Comparison of ENCODE assay signal across 23 cellular contexts in genomic region chr19:50495020-50495531, GRCh38. TPM values are rescaled to one million over a fixed set of nuclear protein-coding genes. Genes with fewer than 3 reads are reported as not detected.
A peak's percentile ranks its signal among the peaks of the same experiment; 100 is the strongest.
DNase-seq lines count a peak whose midpoint lies in the region; ATAC-seq and TF ChIP-seq lines count a peak whose summit lies in the region.
"Had no signal": no experiment of that assay in that cellular context is flagged by ENCODE, and none has a peak within 500 bp of the region (broad histone marks: within the 10 kb centered on the region; RNA-seq: fewer than 3 reads in every experiment).

No MANE protein-coding gene starts in this region.

- H3K9ac ChIP-seq in GM23248: no peak overlapping the region

- H3K4me3 ChIP-seq in left ventricle myocardium inferior: no peak overlapping the region
- H3K4me3 ChIP-seq in right atrium auricular region: no peak overlapping the region
- H3K4me3 ChIP-seq in GM23248: no peak overlapping the region
- H3K4me3 ChIP-seq: A549, SJSA1 had no signal

- TF ChIP-seq CTCF in left ventricle myocardium inferior (IDR thresholded peaks at IDR 0.05; ENCODE audit: borderline replicate concordance) (no peak), right atrium auricular region (IDR thresholded peaks at IDR 0.05) (no peak), progenitor cell of endocrine pancreas (IDR thresholded peaks at IDR 0.05; ENCODE audit: unreplicated experiment) (no peak)

- no peaks in the 10 kb centered on the region for H3K36me3 Mint-ChIP-seq in effector memory CD8-positive, alpha-beta T cell (ENCODE audit: insufficient read depth)
- peaks cover 2% of the 10 kb centered on the region for H3K36me3 Mint-ChIP-seq in progenitor cell of endocrine pancreas (ENCODE audit: insufficient read depth)

- no peaks in the 10 kb centered on the region for H3K9me3 Mint-ChIP-seq in effector memory CD8-positive, alpha-beta T cell
- H3K9me3 Mint-ChIP-seq in progenitor cell of endocrine pancreas (ENCODE audit: low read depth): no peaks in the 10 kb centered on the region
- H3K9me3 Mint-ChIP-seq: IgD-negative memory B cell had no signal

- H3K27ac Mint-ChIP-seq in effector memory CD8-positive, alpha-beta T cell: peak overlapping the region; percentile 10 to 46
- H3K27ac Mint-ChIP-seq in progenitor cell of endocrine pancreas: peak overlapping the region; percentile 40
- H3K27ac Mint-ChIP-seq: IgD-negative memory B cell had no signal

- no peak overlapping the region for H2AFZ ChIP-seq in GM23248

- H3K27ac ChIP-seq in left ventricle myocardium inferior (replicated peaks) (peak overlapping the region; percentile 5), right atrium auricular region (no peak overlapping the region), GM23248 (no peak overlapping the region)
- H3K27ac ChIP-seq: A549, SJSA1 had no signal

- no peak for ATAC-seq in effector memory CD8-positive, alpha-beta T cell (replicated peaks)
- ATAC-seq: A549 had no signal

- 60 to 73% methylated on average over 5 of the region's 5 CpGs for WGBS in GM23248 (ENCODE audit: low coverage in 1 of 2, low lambda C conversion rate in 2 of 2, missing lambda C conversion rate in 2 of 2), 2 experiments

- DNase-seq in left ventricle myocardium inferior (no peak), right atrium auricular region (ENCODE audit: low spot score) (no peak), progenitor cell of endocrine pancreas (ENCODE audit: low spot score, unreplicated experiment) (no peak), Ammon's horn (ENCODE audit: low spot score) (no peak), GM23248 (no peak)
- DNase-seq in effector memory CD8-positive, alpha-beta T cell: no peak
- DNase-seq in stimulated activated CD4-positive, alpha-beta T cell treated with anti-CD3 and anti-CD28 coated beads, Interleukin-15, amount 100 ng/mL, for 24 hours: no peak
- DNase-seq: BE2C, EL, GF-D8, Karpas-422, MV-4-11, NCI-H1105 treated with DMSO at 0.1 percent for 48 hours, NCI-H2029 treated with DMSO at 0.1 percent for 48 hours, NCI-H345, NCI-H524, NCI-H82, OCI-M1 had no signal

- no peaks in the 10 kb centered on the region for H3K79me2 ChIP-seq in GM23248 (ENCODE audit: insufficient read depth)

- in situ Hi-C loops in GM23248 (cut with MboI): no loop called here

- no peaks in the 10 kb centered on the region for H3K36me3 ChIP-seq in left ventricle myocardium inferior
- no peaks in the 10 kb centered on the region for H3K36me3 ChIP-seq in right atrium auricular region
- no peaks in the 10 kb centered on the region for H3K36me3 ChIP-seq in GM23248 (ENCODE audit: low read depth)
- H3K36me3 ChIP-seq: BE2C, SJSA1 had no signal

- H3K9me2 ChIP-seq in GM23248 (ENCODE audit: insufficient read depth): no peaks in the 10 kb centered on the region

- H3K27me3 Mint-ChIP-seq in effector memory CD8-positive, alpha-beta T cell: no peaks in the 10 kb centered on the region
- peaks cover 48% of the 10 kb centered on the region for H3K27me3 Mint-ChIP-seq in progenitor cell of endocrine pancreas
- H3K27me3 Mint-ChIP-seq: IgD-negative memory B cell had no signal

- no peaks in the 10 kb centered on the region for H4K20me1 ChIP-seq in GM23248 (ENCODE audit: insufficient read depth)

- H3K27me3 ChIP-seq in left ventricle myocardium inferior (ENCODE audit: low read depth): no peaks in the 10 kb centered on the region
- H3K27me3 ChIP-seq in right atrium auricular region: no peaks in the 10 kb centered on the region
- H3K27me3 ChIP-seq in GM23248 (replicated peaks; ENCODE audit: insufficient read depth): peaks cover 11% of the 10 kb centered on the region

- H3K4me1 Mint-ChIP-seq in effector memory CD8-positive, alpha-beta T cell (ENCODE audit: low read depth in 2 of 2): peaks cover 15 to 20% of the 10 kb centered on the region in 2 donors
- peaks cover 9% of the 10 kb centered on the region for H3K4me1 Mint-ChIP-seq in progenitor cell of endocrine pancreas (ENCODE audit: low read depth)

- H3F3A ChIP-seq in GM23248 (ENCODE audit: insufficient read depth): no peaks in the 10 kb centered on the region

- H3K4me1 ChIP-seq in left ventricle myocardium inferior (peaks cover 20% of the 10 kb centered on the region), right atrium auricular region (peaks cover 0 to 18% of the 10 kb centered on the region in 2 donors), GM23248 (ENCODE audit: insufficient read depth) (no peaks in the 10 kb centered on the region)
- H3K4me1 ChIP-seq: SJSA1 had no signal

- H3K9me3 ChIP-seq in left ventricle myocardium inferior (replicated peaks) (peaks cover 5% of the 10 kb centered on the region), right atrium auricular region (no peaks in the 10 kb centered on the region), GM23248 (ENCODE audit: low read depth) (no peaks in the 10 kb centered on the region)
- H3K9me3 ChIP-seq: A549, BE2C, SJSA1 had no signal

- H3K4me2 ChIP-seq in GM23248 (ENCODE audit: unreplicated experiment): no peak overlapping the region
- H3K4me2 ChIP-seq: A549 had no signal

- H3K4me3 Mint-ChIP-seq in effector memory CD8-positive, alpha-beta T cell: no peak overlapping the region
- no peak overlapping the region for H3K4me3 Mint-ChIP-seq in progenitor cell of endocrine pancreas (ENCODE audit: low read depth)

- intact Hi-C loops in left ventricle myocardium inferior (cut with micrococcal nuclease): no loop called here

RNA-seq across cellular contexts. Expression of gene JOSD2, which starts 15.9 kb away (rescaled TPM):
- total RNA-seq in left ventricle myocardium inferior (28.6 TPM), right atrium auricular region (10 to 100 TPM; 26.6 to 38.2 TPM), progenitor cell of endocrine pancreas (12.1 and 13.1 TPM in 2 replicates)
- 50.7 and 55.2 TPM in 2 replicates for total RNA-seq in GM23248 (2014; rRNA removed; shearing (Covaris generic))
- polyA plus RNA-seq in GM23248 (2016; fragmentation: Nextera tagmentation; extraction: Ambion mirVana): 98.5 and 108 TPM in 2 replicates

RNA-seq across cellular contexts. Expression of gene GARIN5A, which starts 18.4 kb away (rescaled TPM):
- total RNA-seq in left ventricle myocardium inferior (1.3 TPM), right atrium auricular region (1 to 10 TPM; 1.4 to 2.3 TPM), progenitor cell of endocrine pancreas (11.6 and 12.0 TPM in 2 replicates)
- not detected in 2 replicates for total RNA-seq in GM23248 (2014; rRNA removed; shearing (Covaris generic))
- 0.20 and 0.27 TPM in 2 replicates for polyA plus RNA-seq in GM23248 (2016; fragmentation: Nextera tagmentation; extraction: Ambion mirVana)
- total RNA-seq: SJSA1 had no signal

RNA-seq across cellular contexts. Expression of gene ASPDH, which starts 18.6 kb away (rescaled TPM):
- not detected for total RNA-seq in left ventricle myocardium inferior
- total RNA-seq in right atrium auricular region: not detected
- total RNA-seq in progenitor cell of endocrine pancreas: not detected in 2 replicates
- total RNA-seq in GM23248 (2014; rRNA removed; shearing (Covaris generic)): not detected in 2 replicates
- not detected in 2 replicates for polyA plus RNA-seq in GM23248 (2016; fragmentation: Nextera tagmentation; extraction: Ambion mirVana)
- total RNA-seq: H4, M059J, SJSA1 had no signal
- polyA plus RNA-seq: A549, IgD-negative memory B cell had no signal

RNA-seq across cellular contexts. Expression of gene EMC10, which starts 18.8 kb away (rescaled TPM):
- total RNA-seq in left ventricle myocardium inferior: 97.7 TPM
- 100 to 1,000 TPM in 1 of 2 donors, 10 to 100 TPM in 1; 94.9 to 112 TPM for total RNA-seq in right atrium auricular region
- total RNA-seq in progenitor cell of endocrine pancreas: 177 and 181 TPM in 2 replicates
- 92.7 and 96.6 TPM in 2 replicates for total RNA-seq in GM23248 (2014; rRNA removed; shearing (Covaris generic))
- polyA plus RNA-seq in GM23248 (2016; fragmentation: Nextera tagmentation; extraction: Ambion mirVana): 7.2 and 7.7 TPM in 2 replicates
